ENCODE assay signal across 8 cellular contexts in genomic region chr14:60980811-60981625, GRCh38. TPM values are rescaled to one million over a fixed set of nuclear protein-coding genes. Genes with fewer than 3 reads are reported as not detected.
DNase-seq lines count a peak whose midpoint lies in the region; ATAC-seq lines count a peak whose summit lies in the region.

Gene SLC38A6, plus strand, starts transcription at chr14:60981245. Its CDS starts 33 bp downstream, at chr14:60981278.
Gene TRMT5, minus strand, starts transcription at chr14:60981079. Its CDS starts 106 bp downstream, at chr14:60980973.

- H3K4me1 ChIP-seq in mucosa of rectum (ENCODE audit: control insufficient read depth in 2 of 2, insufficient read depth in 2 of 2, low read length in 2 of 2) = peaks cover 12 to 13% of the 10 kb centered on the region in 2 donors

- no peaks in the 10 kb centered on the region for H3K27me3 ChIP-seq in mucosa of rectum (ENCODE audit: control insufficient read depth in 2 of 2, insufficient read depth in 2 of 2, low read length in 2 of 2)

- DNase-seq in DMS53 treated with DMSO at 0.1 percent for 48 hours (lab: John Stamatoyannopoulos, UW; ENCODE audit: unreplicated experiment) (peak; percentile 55), OCI-M2 (lab: John Stamatoyannopoulos, UW; ENCODE audit: unreplicated experiment) (peak; percentile 87)
- DNase-seq in Jurkat, Clone E6-1 (ENCODE audit: low read depth, low spot score) = peak; percentile 86
- DNase-seq in activated T-cell treated with anti-CD3 and anti-CD28 coated beads, Interleukin-2, amount 50 U/mL, for 1 hour = peak; percentile 94
- DNase-seq in stimulated activated CD8-positive, alpha-beta memory T cell treated with anti-CD3 and anti-CD28 coated beads, Interleukin-4, amount 100 ng/mL, for 4 hours (ENCODE audit: low read depth in 2 of 2, low spot score in 1 of 2) = peak; percentile 82

- peaks cover 0 to 5% of the 10 kb centered on the region in 2 donors for H3K36me3 ChIP-seq in mucosa of rectum (ENCODE audit: control insufficient read depth in 2 of 2, insufficient read depth in 2 of 2, low read length in 2 of 2)

- H3K9me3 ChIP-seq in mucosa of rectum (ENCODE audit: control insufficient read depth in 2 of 2, low read length in 2 of 2) = no peaks in the 10 kb centered on the region

- peak within 1 kb of the TSS; percentile 88 for H3K4me3 ChIP-seq in Jurkat, Clone E6-1 (ENCODE audit: low read length)
- H3K4me3 ChIP-seq in mucosa of rectum (ENCODE audit: low read length in 2 of 2) = peak within 1 kb of the TSS; percentile 82 to 98

- H3K9ac ChIP-seq in mucosa of rectum (ENCODE audit: low read depth in 1 of 2, low read length in 2 of 2) = peak within 1 kb of the TSS; percentile 82 to 88

- ATAC-seq in GM21717 (IDR thresholded peaks at IDR 0.05; ENCODE audit: unreplicated experiment) (peak; percentile 84), esophagus mucosa (peak; percentile 99)

- peak within 1 kb of the TSS; percentile 67 to 84 for H3K27ac ChIP-seq in mucosa of rectum (ENCODE audit: low read depth in 2 of 2, low read length in 2 of 2)

RNA-seq across cellular contexts. Expression of gene SLC38A6, which starts in this region (rescaled TPM):
- 8.1 TPM for polyA plus RNA-seq in Jurkat, Clone E6-1 (2012; ENCODE audit: insufficient read depth, insufficient read length)
- 3.4 TPM for total RNA-seq in esophagus mucosa

RNA-seq across cellular contexts. Expression of gene TRMT5, which starts in this region (rescaled TPM):
- polyA plus RNA-seq in Jurkat, Clone E6-1 (2012; ENCODE audit: insufficient read depth, insufficient read length) = 19.0 TPM
- total RNA-seq in esophagus mucosa = 9.6 TPM

Comparison
In these comparisons a context has a peak if more than half of its experiments do, and no peak if none do; other contexts are left out.
1. Peak in every context shown above with its lines: DNase-seq, ATAC-seq, H3K4me3 ChIP-seq and H3K27ac ChIP-seq.